In genomic region chr22:26673485-26673884, GRCh38 we compare ENCODE assay signal across 8 cellular contexts. TPM values are rescaled to one million over a fixed set of nuclear protein-coding genes. Genes with fewer than 3 reads are reported as not detected.
DNase-seq lines count a peak whose midpoint lies in the region; ATAC-seq and TF ChIP-seq lines count a peak whose summit lies in the region.

No MANE protein-coding gene starts in this region.

- TF ChIP-seq CTCF in H9 (conservative IDR thresholded peaks at IDR 0.05): no peak
- no peak for TF ChIP-seq CTCF in endothelial cell (IDR thresholded peaks at IDR 0.05; ENCODE audit: unreplicated experiment)
- no peak for TF ChIP-seq CTCF in osteoblast (IDR thresholded peaks at IDR 0.05; ENCODE audit: extremely low read depth, low read depth, low read length)

- no peaks in the 10 kb centered on the region for H3K79me2 ChIP-seq in H9 (ENCODE audit: insufficient read depth, low read length)
- peaks cover 32% of the 10 kb centered on the region for H3K79me2 ChIP-seq in osteoblast (ENCODE audit: insufficient read depth, low read length)

- H2BK15ac ChIP-seq in H9 (ENCODE audit: low read depth, low read length): no peak overlapping the region

- H3K79me1 ChIP-seq in H9 (ENCODE audit: insufficient read depth, low read depth, low read length, poor library complexity, severe bottlenecking): no peaks in the 10 kb centered on the region

- H3K56ac ChIP-seq in H9 (ENCODE audit: insufficient read length, low read depth, low read length): no peak overlapping the region

- H3K23me2 ChIP-seq in H9 (ENCODE audit: insufficient read length, low read depth, low read length, poor library complexity, severe bottlenecking): peaks cover 8% of the 10 kb centered on the region

- H3K9ac ChIP-seq in H9 (ENCODE audit: extremely low read depth, insufficient read length, low read length): peak overlapping the region; percentile 76

- H3K4me3 ChIP-seq in osteoblast (ENCODE audit: insufficient read depth, low read length): peak overlapping the region; percentile 96

- no peak overlapping the region for H3K23ac ChIP-seq in H9 (ENCODE audit: insufficient read length, low read depth, low read length)

- no peak overlapping the region for H4K91ac ChIP-seq in H9 (ENCODE audit: insufficient read length, low read depth, low read length)

- H3K27me3 ChIP-seq in H9 (ENCODE audit: insufficient read depth, low read length) (no peaks in the 10 kb centered on the region), osteoblast (ENCODE audit: insufficient read depth, low read length) (no peaks in the 10 kb centered on the region)

- H3K36me3 Mint-ChIP-seq in H9 (ENCODE audit: insufficient read depth in 1 of 3, low read depth in 3 of 3) (peaks cover 12 to 32% (median 24%) of the 10 kb centered on the region in 3 experiments; a peak in 5 of 7 replicates), endothelial cell (ENCODE audit: low read depth, unreplicated experiment) (peaks cover 7% of the 10 kb centered on the region)

- H3K14ac ChIP-seq in H9 (ENCODE audit: insufficient read depth, low read length): no peak overlapping the region

- no peak overlapping the region for H3K4ac ChIP-seq in H9 (ENCODE audit: low read depth, low read length)

- H3K4me1 Mint-ChIP-seq in H9 (peaks cover 57 to 74% of the 10 kb centered on the region in 2 experiments), endothelial cell (ENCODE audit: unreplicated experiment) (peaks cover 40% of the 10 kb centered on the region)

- peaks cover 7% of the 10 kb centered on the region; the same call in 1 of the 2 replicates for H3K4me1 ChIP-seq in H9 (ENCODE audit: insufficient read depth, low read length)
- H3K4me1 ChIP-seq in osteoblast (ENCODE audit: insufficient read depth, low read length): peaks cover 19% of the 10 kb centered on the region

- ATAC-seq in GM19395 (IDR thresholded peaks at IDR 0.05; ENCODE audit: unreplicated experiment) (no peak), HG03280 (IDR thresholded peaks at IDR 0.05; ENCODE audit: unreplicated experiment) (no peak)

- H2BK120ac ChIP-seq in H9 (ENCODE audit: low read depth, low read length, poor library complexity, severe bottlenecking): no peak overlapping the region

- no CpG with 5 or more reads among the region's 4 CpGs for WGBS in H9 (ENCODE audit: extremely low coverage, insufficient read length, low lambda C conversion rate)

- no peak overlapping the region for H2BK20ac ChIP-seq in H9 (ENCODE audit: low read depth, low read length, poor library complexity, severe bottlenecking)

- H2BK12ac ChIP-seq in H9 (ENCODE audit: insufficient read length, low read depth, low read length): no peak overlapping the region

- H3K4me2 ChIP-seq in H9 (ENCODE audit: insufficient read depth, insufficient read length, low read length) (peak overlapping the region; percentile 64), osteoblast (ENCODE audit: insufficient read depth, low read length) (peak overlapping the region; percentile 100)

- H2BK5ac ChIP-seq in H9 (ENCODE audit: insufficient read length, low read length): no peak overlapping the region

- no peak overlapping the region for H2AFZ ChIP-seq in H9 (ENCODE audit: low read length)
- peak overlapping the region; percentile 88 for H2AFZ ChIP-seq in osteoblast (ENCODE audit: low read length)

- H3K27ac Mint-ChIP-seq in H9 (peak overlapping the region; percentile 95 to 98 (median 95)), endothelial cell (ENCODE audit: unreplicated experiment) (peak overlapping the region; percentile 100)

- H4K8ac ChIP-seq in H9 (replicated peaks; ENCODE audit: insufficient read length, low read depth, low read length): no peak overlapping the region

- no peak overlapping the region for H2AK5ac ChIP-seq in H9 (ENCODE audit: insufficient read length, low read length)

- H4K20me1 ChIP-seq in H9 (ENCODE audit: control insufficient read depth, insufficient read depth, insufficient read length) (no peaks in the 10 kb centered on the region), osteoblast (ENCODE audit: insufficient read depth, low read length) (peaks cover 3% of the 10 kb centered on the region)

- no peak overlapping the region for H3T11ph ChIP-seq in H9 (ENCODE audit: low read length)

- peak overlapping the region; percentile 47 for H3K27ac ChIP-seq in H9 (ENCODE audit: insufficient read length, low read depth, low read length)
- peak overlapping the region; percentile 95 for H3K27ac ChIP-seq in osteoblast (ENCODE audit: low read depth, low read length)

- H3K36me3 ChIP-seq in osteoblast (ENCODE audit: insufficient read depth, low read length): no peaks in the 10 kb centered on the region

- H3K9me3 ChIP-seq in H9 (ENCODE audit: control insufficient read depth, low read depth, low read length) (no peaks in the 10 kb centered on the region), osteoblast (ENCODE audit: low read depth, low read length) (no peaks in the 10 kb centered on the region)

- no peaks in the 10 kb centered on the region for H3K27me3 Mint-ChIP-seq in H9 (ENCODE audit: low read depth)
- H3K27me3 Mint-ChIP-seq in endothelial cell (ENCODE audit: unreplicated experiment): peaks cover 3% of the 10 kb centered on the region

- H4K5ac ChIP-seq in H9 (ENCODE audit: insufficient read length, low read depth, low read length): no peak overlapping the region

- peak overlapping the region; percentile 52 for H3K18ac ChIP-seq in H9 (ENCODE audit: insufficient read length, low read depth, low read length)

- no peaks in the 10 kb centered on the region for H3K9me3 Mint-ChIP-seq in H9
- no peaks in the 10 kb centered on the region for H3K9me3 Mint-ChIP-seq in endothelial cell (ENCODE audit: unreplicated experiment)

- peak overlapping the region; percentile 82 to 87 for H3K4me3 Mint-ChIP-seq in H9
- peak overlapping the region; percentile 88 for H3K4me3 Mint-ChIP-seq in endothelial cell (ENCODE audit: unreplicated experiment)

- no peak for DNase-seq in H9
- DNase-seq in activated CD4-positive, alpha-beta T cell treated with anti-CD3 and anti-CD28 coated beads for 1 hour: peak; percentile 19
- DNase-seq in endothelial cell (ENCODE audit: low spot score): no peak
- DNase-seq in osteoblast (ENCODE audit: insufficient read length, low spot score, missing footprints): no peak
- DNase-seq in NCI-H2029 treated with DMSO at 0.1 percent for 48 hours (lab: John Stamatoyannopoulos, UW): no peak
- DNase-seq in HuH-7 (ENCODE audit: low spot score): no peak

RNA-seq across cellular contexts. Expression of gene MIAT, which starts 16.1 kb away (rescaled TPM):
- total RNA-seq in H9 (2021): 77.0 and 85.6 TPM in 2 replicates
- total RNA-seq in endothelial cell (ENCODE audit: unreplicated experiment): 1.2 TPM
- 1.8 TPM in 2 replicates for total RNA-seq in osteoblast

RNA-seq across cellular contexts. Expression of gene CRYBA4, which starts 51.7 kb away (rescaled TPM):
- total RNA-seq in H9 (2021) (0.37 and 0.52 TPM in 2 replicates), endothelial cell (ENCODE audit: unreplicated experiment) (0.46 TPM), osteoblast (not detected in 2 replicates)

RNA-seq across cellular contexts. Expression of gene CRYBB1, which starts 55.7 kb away (rescaled TPM):
- total RNA-seq in H9 (2021): 4.3 and 5.4 TPM in 2 replicates
- total RNA-seq in endothelial cell (ENCODE audit: unreplicated experiment): 9.5 TPM
- total RNA-seq in osteoblast: not detected in 2 replicates

Comparison
In these comparisons a context has a peak if more than half of its experiments do, and no peak if none do; other contexts are left out.
1. RNA of gene MIAT, which starts 16.1 kb away (total RNA-seq): 77.0 to 85.6 TPM in H9; 1.8 TPM in osteoblast and 1.2 TPM in endothelial cell (single experiment); every median in the first group is over 10 times any median in the second.